In genomic region chr3:195820901-195821300, GRCh38 we compare ENCODE assay signal across 27 cellular contexts. TPM values are rescaled to one million over a fixed set of nuclear protein-coding genes. Genes with fewer than 3 reads are reported as not detected.
"Had no signal": no experiment of that assay in that cellular context is flagged by ENCODE, and none has a peak within 500 bp of the region (broad histone marks: within the 10 kb centered on the region; RNA-seq: fewer than 3 reads in every experiment).

No MANE protein-coding gene starts in this region.

- H3K27ac Mint-ChIP-seq: activated CD4-positive, alpha-beta T cell treated with anti-CD3 and anti-CD28 coated beads, Interleukin-2, amount 10 ng/mL, durations not matched to agents 24 days and 14 days; activated naive CD8-positive, alpha-beta T cell treated with anti-CD3 and anti-CD28 coated beads, Interleukin-2, amount 10 ng/mL, durations not matched to agents 7 days and 5 days; activated T-helper 2 cell treated with anti-CD3 and anti-CD28 coated beads, Interferon-gamma antibody, Interleukin-2, Interleukin-4, amounts not matched to agents 10 μg/mL and 5 μg/mL and 100 μg/mL, durations not matched to agents 14 hours and 24 hours and 36 hours; T-helper 17 cell; WTC11 had no signal

- H3K4me3 ChIP-seq: adrenal gland, breast epithelium, Peyer's patch had no signal

- ATAC-seq: T-helper 17 cell, WTC11 had no signal

- H3K27me3 ChIP-seq: adrenal gland, Peyer's patch had no signal

- H3K4me1 Mint-ChIP-seq: activated CD4-positive, alpha-beta T cell treated with anti-CD3 and anti-CD28 coated beads, Interleukin-2, amount 10 ng/mL, durations not matched to agents 24 days and 14 days had no signal

- DNase-seq: activated CD4-positive, alpha-beta T cell treated with anti-CD3 and anti-CD28 coated beads for 1 hour; activated CD4-positive, alpha-beta T cell treated with anti-CD3 and anti-CD28 coated beads, Interleukin-2, amount 10 ng/mL, durations not matched to agents 24 days and 14 days; activated CD4-positive, alpha-beta T cell treated with anti-CD3 and anti-CD28 coated beads, Interleukin-2, amount 50 U/mL, for 48 hours; activated CD8-positive, alpha-beta memory T cell treated with anti-CD3 and anti-CD28 coated beads for 24 hours; activated naive CD4-positive, alpha-beta T cell treated with anti-CD3 and anti-CD28 coated beads, Interleukin-2, amount 50 U/mL, for 16 hours; activated naive CD8-positive, alpha-beta T cell treated with anti-CD3 and anti-CD28 coated beads, Interleukin-2, amount 10 ng/mL, durations not matched to agents 7 days and 5 days; activated T-cell treated with anti-CD3 and anti-CD28 coated beads, Interleukin-2, amount 50 U/mL, for 48 hours; adrenal gland; anterior cingulate cortex; Karpas-422; MM.1S; NCI-H1105; NCI-H1436; NCI-H1694 treated with DMSO at 0.1 percent for 48 hours; NCI-H2029 treated with DMSO at 0.1 percent for 48 hours; NCI-H510A treated with DMSO at 0.1 percent for 48 hours; NCI-H69; NK-92 treated with Interleukin-12 subunit alpha and Interleukin-12 subunit beta, amount 100 ng/mL, for 24 hours; OCI-M1; SHP77 treated with DMSO at 0.1 percent for 48 hours; T-helper 17 cell; T-helper 9 cell had no signal

- H3K4me1 ChIP-seq: adrenal gland, Peyer's patch had no signal

- H3K27ac ChIP-seq: adrenal gland, breast epithelium, Peyer's patch had no signal

- H3K36me3 Mint-ChIP-seq: activated naive CD8-positive, alpha-beta T cell treated with anti-CD3 and anti-CD28 coated beads, Interleukin-2, amount 10 ng/mL, durations not matched to agents 7 days and 5 days; WTC11 had no signal

- H3K9me3 ChIP-seq: adrenal gland, breast epithelium, Peyer's patch had no signal

- H3K4me3 Mint-ChIP-seq: activated CD4-positive, alpha-beta T cell treated with anti-CD3 and anti-CD28 coated beads, Interleukin-2, amount 10 ng/mL, durations not matched to agents 24 days and 14 days; activated naive CD8-positive, alpha-beta T cell treated with anti-CD3 and anti-CD28 coated beads, Interleukin-2, amount 10 ng/mL, durations not matched to agents 7 days and 5 days; T-helper 17 cell; WTC11 had no signal

- H3K36me3 ChIP-seq: adrenal gland, breast epithelium, Peyer's patch had no signal

- H3K9me3 Mint-ChIP-seq: activated CD4-positive, alpha-beta T cell treated with anti-CD3 and anti-CD28 coated beads, Interleukin-2, amount 10 ng/mL, durations not matched to agents 24 days and 14 days; activated naive CD8-positive, alpha-beta T cell treated with anti-CD3 and anti-CD28 coated beads, Interleukin-2, amount 10 ng/mL, durations not matched to agents 7 days and 5 days; activated T-helper 2 cell treated with anti-CD3 and anti-CD28 coated beads, Interferon-gamma antibody, Interleukin-2, Interleukin-4, amounts not matched to agents 10 μg/mL and 5 μg/mL and 100 μg/mL, durations not matched to agents 14 hours and 24 hours and 36 hours; WTC11 had no signal

RNA-seq across cellular contexts. Expression of gene MUC4, which starts 9.2 kb away (rescaled TPM):
- total RNA-seq: SK-MEL-5, T-helper 17 cell had no signal
